In genomic region chr17:44330283-44330682, GRCh38 we compare ENCODE assay signal across 2 cellular contexts. TPM values are rescaled to one million over a fixed set of nuclear protein-coding genes. Genes with fewer than 3 reads are reported as not detected.
"Had no signal": no experiment of that assay in that cellular context is flagged by ENCODE, and none has a peak within 500 bp of the region (broad histone marks: within the 10 kb centered on the region; RNA-seq: fewer than 3 reads in every experiment).

No MANE protein-coding gene starts in this region.

RNA-seq across cellular contexts. Expression of gene RUNDC3A, which starts 21.9 kb away (rescaled TPM):
- total RNA-seq: LHCN-M2, NCI-H460 had no signal
